In the genomic region with DNA sequence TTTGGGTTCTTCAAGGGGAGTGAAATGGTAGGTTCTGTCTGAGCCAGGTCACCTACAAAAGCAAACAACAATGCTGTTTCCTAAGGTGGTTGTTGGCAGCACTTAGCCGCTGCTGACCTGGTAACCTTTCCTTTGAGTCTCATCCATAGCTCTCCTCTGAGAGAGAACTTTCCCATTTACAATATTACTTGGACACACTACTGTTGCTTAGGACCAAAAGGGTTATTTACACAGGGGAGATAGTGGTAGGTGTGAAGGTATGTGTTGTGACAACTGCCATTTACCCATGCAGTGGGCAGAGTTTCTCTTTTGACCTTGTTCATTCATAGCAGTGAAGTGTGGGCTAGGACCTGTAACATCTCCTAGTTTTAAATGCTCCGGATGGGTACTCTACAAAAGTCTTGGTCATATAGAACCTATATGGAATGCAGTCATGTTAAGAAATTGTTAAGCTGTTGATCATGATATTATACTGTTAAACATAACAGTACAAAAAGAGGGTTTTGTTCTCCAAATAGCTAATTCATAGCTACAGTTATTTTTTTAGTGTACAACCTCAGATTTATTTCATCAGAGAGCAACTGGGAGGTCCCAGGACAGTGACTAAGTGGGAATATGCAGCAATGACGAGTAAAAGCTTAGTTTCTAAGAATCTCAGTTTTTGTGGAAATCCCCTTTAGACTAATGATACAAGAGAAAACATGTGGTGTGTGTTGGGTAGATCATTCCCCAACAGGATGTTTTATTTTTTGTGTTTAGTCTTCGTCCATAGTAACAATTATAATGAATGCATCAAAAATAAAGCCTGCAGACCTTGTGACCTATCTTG, we compare ENCODE assay signal across 8 cellular contexts.
DNase-seq lines count a peak whose midpoint lies in the region; ATAC-seq and TF ChIP-seq lines count a peak whose summit lies in the region.

No MANE protein-coding gene starts in this region.

- H3K4me1 ChIP-seq in RWPE2 (ENCODE audit: insufficient read depth, poor library complexity, severe bottlenecking) (no peaks in the 10 kb centered on the region), foreskin keratinocyte (peaks cover 28% of the 10 kb centered on the region), spleen (peaks cover 0 to 4% (median 0%) of the 10 kb centered on the region in 6 donors), testis (peaks cover 5% of the 10 kb centered on the region)

- TF ChIP-seq CTCF in RWPE2 (IDR thresholded peaks at IDR 0.05; ENCODE audit: poor library complexity, severe bottlenecking) (no peak), foreskin keratinocyte (conservative IDR thresholded peaks at IDR 0.05) (no peak), spleen (IDR thresholded peaks at IDR 0.05 in 8 of 11, conservative IDR thresholded peaks at IDR 0.05 in 3 of 11) (no peak), testis (IDR thresholded peaks at IDR 0.05) (no peak)

- no peak for DNase-seq in activated CD4-positive, CD25-positive, alpha-beta regulatory T cell treated with anti-CD3 and anti-CD28 coated beads, Interleukin-2, amount 50 U/mL, for 72 hours
- DNase-seq in RWPE2 (ENCODE audit: low spot score) = no peak
- peak; percentile 87 to 92 for DNase-seq in foreskin keratinocyte
- DNase-seq in Ammon's horn (ENCODE audit: low spot score) = no peak
- DNase-seq in spleen = no peak
- DNase-seq in testis = no peak

- no peaks in the 10 kb centered on the region for H3K9me3 Mint-ChIP-seq in stimulated activated naive CD8-positive, alpha-beta T cell treated with anti-CD3 and anti-CD28 coated beads, Interleukin-15, Interleukin-2, amounts not matched to agents 100 ng/mL and 50 ng/mL, for 24 hours

- intact Hi-C loops in spleen (cut with DNase I; ENCODE audit: low total_unique reads) = no loop called here
- intact Hi-C loops in testis (cut with DNase I; ENCODE audit: low total_unique reads) = no loop called here

- peak overlapping the region; percentile 31 for H3K4me3 Mint-ChIP-seq in stimulated activated naive CD8-positive, alpha-beta T cell treated with anti-CD3 and anti-CD28 coated beads, Interleukin-15, Interleukin-2, amounts not matched to agents 100 ng/mL and 50 ng/mL, for 24 hours

- no peak overlapping the region for H3K4me3 ChIP-seq in RWPE2 (ENCODE audit: severe bottlenecking)
- H3K4me3 ChIP-seq in spleen = no peak overlapping the region
- no peak overlapping the region for H3K4me3 ChIP-seq in testis

- peaks cover 15% of the 10 kb centered on the region for H3K27me3 Mint-ChIP-seq in stimulated activated naive CD8-positive, alpha-beta T cell treated with anti-CD3 and anti-CD28 coated beads, Interleukin-15, Interleukin-2, amounts not matched to agents 100 ng/mL and 50 ng/mL, for 24 hours

- no peaks in the 10 kb centered on the region for H3K36me3 ChIP-seq in RWPE2 (ENCODE audit: low read depth)
- H3K36me3 ChIP-seq in spleen = no peaks in the 10 kb centered on the region
- H3K36me3 ChIP-seq in testis (ENCODE audit: low read depth, missing control alignments) = no peaks in the 10 kb centered on the region

- WGBS in spleen, 5 donors = 55 to 72% (median 66%) methylated on average over 4 of the region's 4 CpGs
- 60 to 61% methylated on average over 4 of the region's 4 CpGs for WGBS in testis, 2 donors

- H3K27ac Mint-ChIP-seq in stimulated activated naive CD8-positive, alpha-beta T cell treated with anti-CD3 and anti-CD28 coated beads, Interleukin-15, Interleukin-2, amounts not matched to agents 100 ng/mL and 50 ng/mL, for 24 hours = peak overlapping the region; percentile 86

- peak; percentile 80 to 85 for ATAC-seq in activated CD4-positive, CD25-positive, alpha-beta regulatory T cell treated with anti-CD3 and anti-CD28 coated beads, Interleukin-2, amount 50 U/mL, for 24 hours
- ATAC-seq in RWPE2 (ENCODE audit: low read depth) (peak; percentile 36; the same call in 2 of the 3 replicates), foreskin keratinocyte (peak; percentile 96)

- H3K36me3 Mint-ChIP-seq in stimulated activated naive CD8-positive, alpha-beta T cell treated with anti-CD3 and anti-CD28 coated beads, Interleukin-15, Interleukin-2, amounts not matched to agents 100 ng/mL and 50 ng/mL, for 24 hours (ENCODE audit: low read depth) = no peaks in the 10 kb centered on the region

- H3K27ac ChIP-seq in RWPE2 (ENCODE audit: poor library complexity, severe bottlenecking) (no peak overlapping the region), foreskin keratinocyte (peak overlapping the region; percentile 95), spleen (peak overlapping the region in 3 of 8 donors; percentile 19 to 45 (median 25)), testis (peak overlapping the region in 1 of 2 donors; percentile 28)

- TF ChIP-seq POLR2A in spleen (IDR thresholded peaks at IDR 0.05) (no peak), testis (IDR thresholded peaks at IDR 0.05) (no peak)

- no peaks in the 10 kb centered on the region for H3K27me3 ChIP-seq in RWPE2 (ENCODE audit: insufficient read depth, poor library complexity, severe bottlenecking)
- H3K27me3 ChIP-seq in foreskin keratinocyte = no peaks in the 10 kb centered on the region
- H3K27me3 ChIP-seq in spleen (replicated peaks in 1 of 7) = no peaks in the 10 kb centered on the region
- no peaks in the 10 kb centered on the region for H3K27me3 ChIP-seq in testis

- H3K9me3 ChIP-seq in RWPE2 (ENCODE audit: severe bottlenecking) = no peaks in the 10 kb centered on the region
- H3K9me3 ChIP-seq in spleen = no peaks in the 10 kb centered on the region
- H3K9me3 ChIP-seq in testis = no peaks in the 10 kb centered on the region

- peaks cover 26% of the 10 kb centered on the region for H3K4me1 Mint-ChIP-seq in stimulated activated naive CD8-positive, alpha-beta T cell treated with anti-CD3 and anti-CD28 coated beads, Interleukin-15, Interleukin-2, amounts not matched to agents 100 ng/mL and 50 ng/mL, for 24 hours (ENCODE audit: low read depth)

Comparison
In these comparisons a context has a peak if more than half of its experiments do, and no peak if none do; other contexts are left out.
1. ATAC-seq: peak in every context shown above with its lines; median percentile 96 in foreskin keratinocyte; 82 in activated CD4-positive, CD25-positive, alpha-beta regulatory T cell treated with anti-CD3 and anti-CD28 coated beads, Interleukin-2, amount 50 U/mL, for 24 hours; 36 in RWPE2.
2. DNase-seq: peak in foreskin keratinocyte (2 of 2); none in activated CD4-positive, CD25-positive, alpha-beta regulatory T cell treated with anti-CD3 and anti-CD28 coated beads, Interleukin-2, amount 50 U/mL, for 72 hours (single experiment), RWPE2 (single experiment), Ammon's horn (single experiment), spleen (single experiment) and testis (single experiment).